ENCODE assay signal across 8 cellular contexts in genomic region chr2:76599732-76600368, GRCh38.
DNase-seq lines count a peak whose midpoint lies in the region; ATAC-seq, FAIRE-seq and TF ChIP-seq lines count a peak whose summit lies in the region.

No MANE protein-coding gene starts in this region.

- no peak overlapping the region for H3K4me2 ChIP-seq in DOHH2 (ENCODE audit: low read length)

- no peaks in the 10 kb centered on the region for H3K27me3 Mint-ChIP-seq in T-helper 2 cell treated with Interferon-gamma antibody and Interleukin-4, amounts not matched to agents 5 μg/mL and 100 μg/mL, for 36 hours (ENCODE audit: low read depth)

- intact Hi-C loops in adrenal gland (cut with DNase I): loop anchor here (5.0 to 10.0 kb wide), 3 partner anchors 398 to 815 kb away; no protein-coding TSS in a partner anchor

- H3K4me3 ChIP-seq in DOHH2 (ENCODE audit: low read length): no peak overlapping the region
- H3K4me3 ChIP-seq in adrenal gland: no peak overlapping the region
- no peak overlapping the region for H3K4me3 ChIP-seq in small intestine (ENCODE audit: low read depth in 1 of 2, low read length in 2 of 2)

- TF ChIP-seq CTCF in DOHH2 (IDR thresholded peaks at IDR 0.05; ENCODE audit: low read depth, low read length, poor library complexity, severe bottlenecking) (peak; percentile 89), adrenal gland (IDR thresholded peaks at IDR 0.05) (peak; percentile 64 to 82 (median 75))

- FAIRE-seq in small intestine (lab: Jason Lieb, UNC): no peak

- H3K4me1 ChIP-seq in DOHH2 (ENCODE audit: control insufficient read depth, low read length): no peaks in the 10 kb centered on the region
- no peaks in the 10 kb centered on the region for H3K4me1 ChIP-seq in adrenal gland (replicated peaks in 1 of 2)
- H3K4me1 ChIP-seq in small intestine (ENCODE audit: control insufficient read depth in 2 of 2, insufficient read depth in 1 of 2, low read depth in 1 of 2, low read length in 1 of 2): no peaks in the 10 kb centered on the region

- ATAC-seq in GM19468 (IDR thresholded peaks at IDR 0.05; ENCODE audit: extremely low read depth, unreplicated experiment) (peak; percentile 100), HG03457 (IDR thresholded peaks at IDR 0.05; ENCODE audit: unreplicated experiment) (peak; percentile 98)

- no peak for TF ChIP-seq POLR2A in adrenal gland (IDR thresholded peaks at IDR 0.05)

- no peaks in the 10 kb centered on the region for H3K9me3 ChIP-seq in DOHH2 (ENCODE audit: control insufficient read depth, insufficient read depth, low read length)
- no peaks in the 10 kb centered on the region for H3K9me3 ChIP-seq in adrenal gland (replicated peaks in 1 of 3)
- no peaks in the 10 kb centered on the region for H3K9me3 ChIP-seq in small intestine (ENCODE audit: control insufficient read depth, low read depth)

- no peaks in the 10 kb centered on the region for H3F3A ChIP-seq in DOHH2 (ENCODE audit: control insufficient read depth, insufficient read depth)

- no peaks in the 10 kb centered on the region for H4K20me1 ChIP-seq in DOHH2 (ENCODE audit: control insufficient read depth, insufficient read depth, low read depth, low read length)

- no peaks in the 10 kb centered on the region for H3K4me1 Mint-ChIP-seq in T-helper 2 cell treated with Interferon-gamma antibody and Interleukin-4, amounts not matched to agents 5 μg/mL and 100 μg/mL, for 36 hours (ENCODE audit: low read depth)

- no peaks in the 10 kb centered on the region for H3K79me2 ChIP-seq in DOHH2 (ENCODE audit: control insufficient read depth, low read length)

- no peaks in the 10 kb centered on the region for H3K9me2 ChIP-seq in DOHH2 (replicated peaks; ENCODE audit: control insufficient read depth, low read length)

- H3K9me3 Mint-ChIP-seq in T-helper 2 cell treated with Interferon-gamma antibody and Interleukin-4, amounts not matched to agents 5 μg/mL and 100 μg/mL, for 36 hours: no peaks in the 10 kb centered on the region

- H3K36me3 ChIP-seq in DOHH2 (ENCODE audit: control insufficient read depth, low read length): no peaks in the 10 kb centered on the region
- no peaks in the 10 kb centered on the region for H3K36me3 ChIP-seq in adrenal gland (replicated peaks in 1 of 2)
- H3K36me3 ChIP-seq in small intestine (ENCODE audit: control insufficient read depth in 2 of 2, insufficient read depth in 2 of 2, low read length in 2 of 2): no peaks in the 10 kb centered on the region

- no peaks in the 10 kb centered on the region for H3K36me3 Mint-ChIP-seq in T-helper 2 cell treated with Interferon-gamma antibody and Interleukin-4, amounts not matched to agents 5 μg/mL and 100 μg/mL, for 36 hours (ENCODE audit: low read depth)

- no peak overlapping the region for H3K4me3 Mint-ChIP-seq in T-helper 2 cell treated with Interferon-gamma antibody and Interleukin-4, amounts not matched to agents 5 μg/mL and 100 μg/mL, for 36 hours

- H3K27ac ChIP-seq in DOHH2 (ENCODE audit: low read depth, low read length) (no peak overlapping the region), adrenal gland (no peak overlapping the region), small intestine (ENCODE audit: low read depth in 1 of 2, low read length in 1 of 2) (no peak overlapping the region)

- WGBS in adrenal gland, 4 donors: 13 to 21% (median 15%) methylated on average over 4 of the region's 4 CpGs
- 0 to 13% (median 4%) methylated on average over 4 of the region's 4 CpGs for WGBS in small intestine, 3 donors

- H3K27me3 ChIP-seq in DOHH2 (ENCODE audit: control insufficient read depth, low read length) (no peaks in the 10 kb centered on the region), adrenal gland (no peaks in the 10 kb centered on the region), small intestine (ENCODE audit: control insufficient read depth in 2 of 2, insufficient read depth in 2 of 2, low read length in 2 of 2) (no peaks in the 10 kb centered on the region)

- DNase-seq in NCI-H345 treated with DMSO at 0.1 percent for 48 hours (lab: John Stamatoyannopoulos, UW; ENCODE audit: unreplicated experiment) (peak; percentile 77), adrenal gland (peak; percentile 49 to 85 (median 72)), hepatic stellate cell (ENCODE audit: low spot score) (peak; percentile 2), small intestine (peak; percentile 81)
- no peak for DNase-seq in T-helper 2 cell treated with Interferon-gamma antibody and Interleukin-4, amounts not matched to agents 5 μg/mL and 100 μg/mL, for 36 hours (ENCODE audit: low spot score)

- H3K27ac Mint-ChIP-seq in T-helper 2 cell treated with Interferon-gamma antibody and Interleukin-4, amounts not matched to agents 5 μg/mL and 100 μg/mL, for 36 hours: no peak overlapping the region
